Comparison of ENCODE assay signal across 19 cellular contexts in genomic region chr6:163872335-163872734, GRCh38.
A peak's percentile ranks its signal among the peaks of the same experiment; 100 is the strongest.
DNase-seq lines count a peak whose midpoint lies in the region; ATAC-seq, FAIRE-seq and TF ChIP-seq lines count a peak whose summit lies in the region.
"Had no signal": no experiment of that assay in that cellular context is flagged by ENCODE, and none has a peak within 500 bp of the region (broad histone marks: within the 10 kb centered on the region; RNA-seq: fewer than 3 reads in every experiment).

No MANE protein-coding gene starts in this region.

- H3K9me3 Mint-ChIP-seq in activated CD4-positive, alpha-beta T cell treated with anti-CD3 and anti-CD28 coated beads, Interleukin-2, amount 10 ng/mL, durations not matched to agents 7 days and 5 days = no peaks in the 10 kb centered on the region
- H3K9me3 Mint-ChIP-seq in stimulated activated naive B cell treated with anti-CD40 and anti-IgM and Interleukin-4, amounts not matched to agents 10 μg/mL and 1 μg/mL and 100 μg/mL, for 72 hours = peaks cover 0 to 2% of the 10 kb centered on the region in 2 donors
- H3K9me3 Mint-ChIP-seq: activated naive CD8-positive, alpha-beta T cell treated with anti-CD3 and anti-CD28 coated beads, Interleukin-2, amount 10 ng/mL, durations not matched to agents 7 days and 5 days; activated T-cell treated with anti-CD3 and anti-CD28 coated beads, Interleukin-2, amount 50 U/mL, for 4 hours; nephron progenitor cell; stimulated activated naive CD8-positive, alpha-beta T cell treated with anti-CD3 and anti-CD28 coated beads, Interleukin-15, amount 100 ng/mL, for 72 hours had no signal

- no peak overlapping the region for H2AFZ ChIP-seq in hepatocyte

- no peaks in the 10 kb centered on the region for H3K27me3 ChIP-seq in hepatocyte
- H3K27me3 ChIP-seq: uterus had no signal

- FAIRE-seq in HTR-8/SVneo (lab: Jason Lieb, UNC) = no peak

- H3K4me1 Mint-ChIP-seq in activated CD4-positive, alpha-beta T cell treated with anti-CD3 and anti-CD28 coated beads, Interleukin-2, amount 10 ng/mL, durations not matched to agents 7 days and 5 days = no peaks in the 10 kb centered on the region
- H3K4me1 Mint-ChIP-seq in stimulated activated naive B cell treated with anti-CD40 and anti-IgM and Interleukin-4, amounts not matched to agents 10 μg/mL and 1 μg/mL and 100 μg/mL, for 72 hours = peaks cover 0 to 6% of the 10 kb centered on the region in 2 donors
- H3K4me1 Mint-ChIP-seq: activated naive CD8-positive, alpha-beta T cell treated with anti-CD3 and anti-CD28 coated beads, Interleukin-2, amount 10 ng/mL, durations not matched to agents 7 days and 5 days; stimulated activated naive CD8-positive, alpha-beta T cell treated with anti-CD3 and anti-CD28 coated beads, Interleukin-15, amount 100 ng/mL, for 72 hours had no signal

- no peaks in the 10 kb centered on the region for H3K9me3 ChIP-seq in hepatocyte (ENCODE audit: low read depth)
- H3K9me3 ChIP-seq: Caco-2, uterus had no signal

- TF ChIP-seq CTCF in AG04449 (IDR thresholded peaks at IDR 0.05; ENCODE audit: insufficient read depth, low read length, missing control alignments) (no peak), hepatocyte (IDR thresholded peaks at IDR 0.05; ENCODE audit: poor library complexity) (no peak)

- POLR2A ChIA-PET in AG04449 (lab: Yijun Ruan, JAX) = no interaction called here
- POLR2A ChIA-PET in activated CD4-positive, alpha-beta T cell treated with anti-CD3 and anti-CD28 coated beads, Interleukin-2, amount 10 ng/mL, durations not matched to agents 7 days and 5 days (lab: Charles Lee) = no interaction called here

- no peaks in the 10 kb centered on the region for H4K20me1 ChIP-seq in hepatocyte (ENCODE audit: insufficient read depth, poor library complexity, severe bottlenecking)

- no peaks in the 10 kb centered on the region for H3K36me3 Mint-ChIP-seq in activated CD4-positive, alpha-beta T cell treated with anti-CD3 and anti-CD28 coated beads, Interleukin-2, amount 10 ng/mL, durations not matched to agents 7 days and 5 days (ENCODE audit: low read depth)
- peaks cover 0 to 2% of the 10 kb centered on the region in 2 donors for H3K36me3 Mint-ChIP-seq in stimulated activated naive B cell treated with anti-CD40 and anti-IgM and Interleukin-4, amounts not matched to agents 10 μg/mL and 1 μg/mL and 100 μg/mL, for 72 hours
- H3K36me3 Mint-ChIP-seq: activated naive CD8-positive, alpha-beta T cell treated with anti-CD3 and anti-CD28 coated beads, Interleukin-2, amount 10 ng/mL, durations not matched to agents 7 days and 5 days had no signal

- peak overlapping the region; percentile 7 for H3K4me2 ChIP-seq in hepatocyte

- H3K36me3 ChIP-seq in hepatocyte (replicated peaks; ENCODE audit: insufficient read depth, low read depth) = no peaks in the 10 kb centered on the region
- H3K36me3 ChIP-seq: uterus had no signal

- H3K9me2 ChIP-seq in hepatocyte (replicated peaks; ENCODE audit: insufficient read depth) = no peaks in the 10 kb centered on the region

- H3K4me3 Mint-ChIP-seq in activated CD4-positive, alpha-beta T cell treated with anti-CD3 and anti-CD28 coated beads, Interleukin-2, amount 10 ng/mL, durations not matched to agents 7 days and 5 days = no peak overlapping the region
- H3K4me3 Mint-ChIP-seq in stimulated activated naive B cell treated with anti-CD40 and anti-IgM and Interleukin-4, amounts not matched to agents 10 μg/mL and 1 μg/mL and 100 μg/mL, for 72 hours = no peak overlapping the region
- H3K4me3 Mint-ChIP-seq: activated naive CD8-positive, alpha-beta T cell treated with anti-CD3 and anti-CD28 coated beads, Interleukin-2, amount 10 ng/mL, durations not matched to agents 7 days and 5 days; activated T-cell treated with anti-CD3 and anti-CD28 coated beads, Interleukin-2, amount 50 U/mL, for 4 hours; nephron progenitor cell; stimulated activated naive CD8-positive, alpha-beta T cell treated with anti-CD3 and anti-CD28 coated beads, Interleukin-15, amount 100 ng/mL, for 72 hours had no signal

- no peak for ATAC-seq in stimulated activated naive B cell treated with anti-CD40 and anti-IgM and Interleukin-4, amounts not matched to agents 10 μg/mL and 1 μg/mL and 100 μg/mL, for 72 hours (replicated peaks)
- no peak for ATAC-seq in GM21447 (IDR thresholded peaks at IDR 0.05; ENCODE audit: unreplicated experiment)
- ATAC-seq: activated T-cell treated with anti-CD3 and anti-CD28 coated beads, Interleukin-2, amount 50 U/mL, for 4 hours; HCT116; stimulated activated naive CD8-positive, alpha-beta T cell treated with anti-CD3 and anti-CD28 coated beads, Interleukin-15, amount 100 ng/mL, for 72 hours had no signal

- no peaks in the 10 kb centered on the region for H3K79me2 ChIP-seq in hepatocyte

- WGBS in hepatocyte (ENCODE audit: low lambda C conversion rate, missing lambda C conversion rate) = 56% methylated on average over 6 of the region's 6 CpGs

- no peak overlapping the region for H3K27ac Mint-ChIP-seq in activated CD4-positive, alpha-beta T cell treated with anti-CD3 and anti-CD28 coated beads, Interleukin-2, amount 10 ng/mL, durations not matched to agents 7 days and 5 days
- no peak overlapping the region for H3K27ac Mint-ChIP-seq in stimulated activated naive B cell treated with anti-CD40 and anti-IgM and Interleukin-4, amounts not matched to agents 10 μg/mL and 1 μg/mL and 100 μg/mL, for 72 hours
- H3K27ac Mint-ChIP-seq: activated naive CD8-positive, alpha-beta T cell treated with anti-CD3 and anti-CD28 coated beads, Interleukin-2, amount 10 ng/mL, durations not matched to agents 7 days and 5 days; nephron progenitor cell; stimulated activated naive CD8-positive, alpha-beta T cell treated with anti-CD3 and anti-CD28 coated beads, Interleukin-15, amount 100 ng/mL, for 72 hours had no signal

- no peak overlapping the region for H3K4me3 ChIP-seq in AG04449 (ENCODE audit: low read depth, low read length)
- no peak overlapping the region for H3K4me3 ChIP-seq in hepatocyte
- H3K4me3 ChIP-seq: uterus had no signal

- H3K4me1 ChIP-seq in hepatocyte (ENCODE audit: insufficient read depth) = no peaks in the 10 kb centered on the region
- H3K4me1 ChIP-seq: Caco-2, uterus had no signal

- CTCF ChIA-PET in AG04449 (lab: Yijun Ruan, JAX) = no interaction called here
- CTCF ChIA-PET in activated CD4-positive, alpha-beta T cell treated with anti-CD3 and anti-CD28 coated beads, Interleukin-2, amount 10 ng/mL, durations not matched to agents 7 days and 5 days (lab: Charles Lee) = no interaction called here

- DNase-seq in AG04449 (ENCODE audit: low read depth, low spot score) (peak; percentile 94), HTR-8/SVneo (ENCODE audit: insufficient read length, low spot score) (peak; percentile 51), brain pericyte (ENCODE audit: low read depth, low spot score) (peak; percentile 22), hepatocyte (ENCODE audit: low spot score) (no peak)
- no peak for DNase-seq in activated CD4-positive, alpha-beta T cell treated with anti-CD3 and anti-CD28 coated beads, Interleukin-2, amount 10 ng/mL, durations not matched to agents 7 days and 5 days
- DNase-seq in activated naive CD4-positive, alpha-beta T cell treated with anti-CD3 and anti-CD28 coated beads, Interleukin-2, amount 50 U/mL, for 16 hours = no peak
- DNase-seq in stimulated activated naive B cell treated with anti-CD40 and anti-IgM and Interleukin-4, amounts not matched to agents 10 μg/mL and 1 μg/mL and 100 μg/mL, for 72 hours = no peak
- DNase-seq: activated naive CD8-positive, alpha-beta T cell treated with anti-CD3 and anti-CD28 coated beads, Interleukin-2, amount 10 ng/mL, durations not matched to agents 7 days and 5 days; activated T-cell treated with anti-CD3 and anti-CD28 coated beads, Interleukin-2, amount 50 U/mL, for 4 hours; Caco-2; cerebellar nuclear complex; GF-D8; islet precursor cell; NCI-H1105 treated with DMSO at 0.1 percent for 48 hours; nephron progenitor cell; stimulated activated naive CD8-positive, alpha-beta T cell treated with anti-CD3 and anti-CD28 coated beads, Interleukin-15, amount 100 ng/mL, for 72 hours; uterus had no signal

- no peaks in the 10 kb centered on the region for H3K27me3 Mint-ChIP-seq in activated CD4-positive, alpha-beta T cell treated with anti-CD3 and anti-CD28 coated beads, Interleukin-2, amount 10 ng/mL, durations not matched to agents 7 days and 5 days
- H3K27me3 Mint-ChIP-seq in stimulated activated naive B cell treated with anti-CD40 and anti-IgM and Interleukin-4, amounts not matched to agents 10 μg/mL and 1 μg/mL and 100 μg/mL, for 72 hours = peaks cover 18 to 34% of the 10 kb centered on the region in 2 donors
- H3K27me3 Mint-ChIP-seq: activated naive CD8-positive, alpha-beta T cell treated with anti-CD3 and anti-CD28 coated beads, Interleukin-2, amount 10 ng/mL, durations not matched to agents 7 days and 5 days had no signal

- H3K27ac ChIP-seq in hepatocyte = no peak overlapping the region
- H3K27ac ChIP-seq: uterus had no signal

Comparison
In these comparisons a context has a peak if more than half of its experiments do, and no peak if none do; other contexts are left out.
1. DNase-seq: peak in AG04449 (single experiment), HTR-8/SVneo (single experiment) and brain pericyte (single experiment); none in hepatocyte (single experiment), activated CD4-positive, alpha-beta T cell treated with anti-CD3 and anti-CD28 coated beads, Interleukin-2, amount 10 ng/mL, durations not matched to agents 7 days and 5 days (single experiment), activated naive CD4-positive, alpha-beta T cell treated with anti-CD3 and anti-CD28 coated beads, Interleukin-2, amount 50 U/mL, for 16 hours (single experiment) and stimulated activated naive B cell treated with anti-CD40 and anti-IgM and Interleukin-4, amounts not matched to agents 10 μg/mL and 1 μg/mL and 100 μg/mL, for 72 hours (single experiment).